In the genomic region with DNA sequence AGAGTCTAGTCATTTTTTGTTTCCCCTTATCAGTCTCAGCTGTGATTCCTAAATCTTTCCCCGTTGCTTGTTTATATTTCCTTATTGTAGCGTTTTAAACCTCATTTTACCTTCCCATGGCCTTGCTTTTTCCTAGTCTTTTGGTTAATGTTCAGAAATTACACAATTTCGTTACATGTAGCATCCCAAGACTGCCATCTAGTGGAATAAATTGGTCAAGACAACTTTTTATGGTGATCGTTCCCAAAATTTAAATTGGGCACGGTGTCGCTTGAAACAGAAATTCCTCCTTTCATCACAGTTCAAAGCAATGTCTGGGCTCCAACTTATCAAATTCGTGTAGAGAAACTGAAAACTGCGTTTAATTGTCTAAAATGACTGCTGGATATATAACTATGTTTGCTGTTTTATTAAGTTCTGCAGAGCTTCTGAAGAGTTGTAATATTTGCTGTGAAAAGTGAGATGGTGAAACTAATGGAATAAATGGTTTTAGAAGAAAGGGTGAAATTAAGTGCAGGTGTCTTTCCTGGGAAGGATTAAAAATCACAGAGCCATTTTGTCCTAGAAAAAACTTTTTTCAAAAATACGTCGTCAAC, we compare ENCODE assay signal across 1 cellular context.
TF ChIP-seq lines count a peak whose summit lies in the region.

No MANE protein-coding gene starts in this region.

TF ChIP-seq in endothelial cell of umbilical vein, 7 proteins besides CTCF, POLR2A, EP300 and RAD21:
- TF ChIP-seq EZH2 (IDR thresholded peaks at IDR 0.05; ENCODE audit: borderline replicate concordance, low read depth, low read length, severe bottlenecking) (no peak), POLR2AphosphoS5 (IDR thresholded peaks at IDR 0.05; ENCODE audit: insufficient read depth, low read depth, low read length) (no peak), JUN (IDR thresholded peaks at IDR 0.05; ENCODE audit: borderline replicate concordance, insufficient read depth, insufficient read length, low read depth) (no peak), GATA2 (IDR thresholded peaks at IDR 0.05; ENCODE audit: insufficient read depth, insufficient read length, low read depth, low read length) (no peak), MYC (IDR thresholded peaks at IDR 0.05; ENCODE audit: low read depth, low read length) (no peak)
TF ChIP-seq in endothelial cell of umbilical vein: peak in this region for 0.
